In the genomic region with DNA sequence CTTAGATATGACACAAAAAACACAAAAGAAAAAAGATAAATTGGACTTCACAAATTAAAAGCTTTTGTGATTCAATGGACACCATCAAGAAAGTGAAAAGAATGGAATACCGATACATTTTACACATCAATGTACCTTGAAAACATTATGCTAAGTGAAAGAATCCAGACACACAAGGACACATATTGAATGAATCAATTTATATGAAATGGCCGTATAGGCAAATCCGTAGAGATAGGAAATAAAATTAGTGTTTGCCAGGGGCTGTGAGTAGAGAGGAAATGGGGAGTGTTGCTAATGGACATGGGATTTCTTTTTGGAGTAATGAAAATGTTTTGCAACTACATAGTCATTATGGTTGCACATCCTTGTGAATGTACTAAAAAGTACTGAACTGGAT, we compare ENCODE assay signal across 32 cellular contexts. TPM values are rescaled to one million over a fixed set of nuclear protein-coding genes. Genes with fewer than 3 reads are reported as not detected.
"Had no signal": no experiment of that assay in that cellular context is flagged by ENCODE, and none has a peak within 500 bp of the region (broad histone marks: within the 10 kb centered on the region; RNA-seq: fewer than 3 reads in every experiment).

No MANE protein-coding gene starts in this region.

- H3K4me1 ChIP-seq: adrenal gland, ascending aorta, body of pancreas, breast epithelium had no signal

- H3K4me3 ChIP-seq: adrenal gland, ascending aorta, body of pancreas, breast epithelium, cardiac muscle cell had no signal

- H3K36me3 ChIP-seq: adrenal gland, ascending aorta, brain microvascular endothelial cell, breast epithelium, cardiac muscle cell had no signal

- H3K9me3 ChIP-seq: adrenal gland, ascending aorta, body of pancreas, breast epithelium had no signal

- DNase-seq: activated effector memory CD4-positive, alpha-beta T cell treated with anti-CD3 and anti-CD28 coated beads, Interleukin-2, amount 50 U/mL, for 16 hours; activated effector memory CD4-positive, alpha-beta T cell treated with Interleukin-2 at 50 U/mL for 16 hours; activated gamma-delta T cell; activated gamma-delta T cell treated with Interleukin-2 at 50 U/mL for 16 hours; activated naive CD4-positive, alpha-beta T cell; activated naive CD4-positive, alpha-beta T cell treated with anti-CD3 and anti-CD28 coated beads for 36 hours; activated naive CD4-positive, alpha-beta T cell treated with anti-CD3 and anti-CD28 coated beads, Interleukin-2, amount 10 ng/mL, durations not matched to agents 7 days and 5 days; activated naive CD4-positive, alpha-beta T cell treated with anti-CD3 and anti-CD28 coated beads, Interleukin-2, amount 50 U/mL, for 16 hours; activated naive CD4-positive, alpha-beta T cell treated with Interleukin-2 at 50 U/mL for 16 hours; activated naive CD8-positive, alpha-beta T cell treated with anti-CD3 and anti-CD28 coated beads for 36 hours; activated naive CD8-positive, alpha-beta T cell treated with anti-CD3 and anti-CD28 coated beads, Interleukin-2, amount 10 ng/mL, durations not matched to agents 7 days and 5 days; activated naive CD8-positive, alpha-beta T cell treated with anti-CD3 and anti-CD28 coated beads, Interleukin-2, amount 50 U/mL, for 24 hours; activated T-cell treated with anti-CD3 and anti-CD28 coated beads, Interleukin-2, amount 50 U/mL, for 24 hours; activated T-cell treated with anti-CD3 and anti-CD28 coated beads, Interleukin-2, amount 50 U/mL, for 4 hours; activated T-cell treated with anti-CD3 and anti-CD28 coated beads, Interleukin-2, amount 50 U/mL, for 48 hours; activated T-cell treated with anti-CD3 and anti-CD28 coated beads, Interleukin-2, amount 50 U/mL, for 72 hours; adrenal gland; amniotic stem cell; amygdala; anterior cingulate cortex; aorta; body of pancreas; brain microvascular endothelial cell; caudate nucleus; central memory CD4-positive, alpha-beta T cell; cerebellar nuclear complex had no signal

- H3K27ac ChIP-seq: adrenal gland, ascending aorta, body of pancreas, brain microvascular endothelial cell, breast epithelium, cardiac muscle cell had no signal

- ATAC-seq: activated naive CD4-positive, alpha-beta T cell treated with anti-CD3 and anti-CD28 coated beads, Interleukin-2, amount 50 U/mL, for 72 hours; activated naive CD8-positive, alpha-beta T cell treated with anti-CD3 and anti-CD28 coated beads, Interleukin-2, amount 50 U/mL, for 24 hours; activated T-cell treated with anti-CD3 and anti-CD28 coated beads, Interleukin-2, amount 50 U/mL, for 4 hours; activated T-cell treated with anti-CD3 and anti-CD28 coated beads, Interleukin-2, amount 50 U/mL, for 72 hours; activated T-helper 17 cell treated with anti-CD3 and anti-CD28 coated beads, Interleukin-2, amount 50 U/mL, for 72 hours; body of pancreas had no signal

- H3K27me3 ChIP-seq: adrenal gland, ascending aorta, body of pancreas, brain microvascular endothelial cell, breast epithelium, cardiac muscle cell had no signal

RNA-seq across cellular contexts. Expression of a gene that starts 3.1 kb away (rescaled TPM):
- polyA plus RNA-seq: adipose tissue, aorta had no signal
